Comparison of ENCODE assay signal across 1 cellular context in genomic region chr6:26157838-26158580, GRCh38.
TF ChIP-seq lines count a peak whose summit lies in the region.

No MANE protein-coding gene starts in this region.

TF ChIP-seq in SK-N-SH, 30 proteins besides CTCF, POLR2A, EP300 and RAD21 (continued from another document):
- TF ChIP-seq USF2 (IDR thresholded peaks at IDR 0.05; ENCODE audit: borderline replicate concordance, low read depth, low read length) (no peak; the same call in 1 of the 2 replicates), MAX (IDR thresholded peaks at IDR 0.05; ENCODE audit: low read depth) (peak; percentile 9; the same call in 1 of the 2 replicates), FOXM1 (IDR thresholded peaks at IDR 0.05; ENCODE audit: low read depth) (no peak; the same call in 1 of the 2 replicates), NFIC (IDR thresholded peaks at IDR 0.05; ENCODE audit: borderline replicate concordance) (no peak), FOXJ3 (CRISPR knock-in tag; IDR thresholded peaks at IDR 0.05) (no peak), MEF2A (IDR thresholded peaks at IDR 0.05; ENCODE audit: borderline replicate concordance, low read depth) (peak; percentile 22; the same call in 1 of the 2 replicates), MXI1 (IDR thresholded peaks at IDR 0.05; ENCODE audit: low read depth, low read length) (no peak), TEAD4 (IDR thresholded peaks at IDR 0.05; ENCODE audit: borderline replicate concordance, insufficient read depth) (no peak), POLR2AphosphoS5 (IDR thresholded peaks at IDR 0.05; ENCODE audit: low read depth, low read length) (peak; percentile 97), FOSL2 (IDR thresholded peaks at IDR 0.05; ENCODE audit: borderline replicate concordance, low read depth) (no peak), SIN3A (IDR thresholded peaks at IDR 0.05; ENCODE audit: borderline replicate concordance, low read depth, low read length) (peak; percentile 59), RFX5 (IDR thresholded peaks at IDR 0.05; ENCODE audit: low read length) (no peak), ZBTB33 (IDR thresholded peaks at IDR 0.05; ENCODE audit: borderline replicate concordance, low read depth) (peak; percentile 93), TCF12 (IDR thresholded peaks at IDR 0.05) (no peak; the same call in none of the 2 replicates), USF1 (IDR thresholded peaks at IDR 0.05; ENCODE audit: borderline replicate concordance, low read depth) (no peak), NRF1 (IDR thresholded peaks at IDR 0.05; ENCODE audit: low read depth, low read length) (peak; percentile 56; the same call in 1 of the 2 replicates)
